In the genomic region with DNA sequence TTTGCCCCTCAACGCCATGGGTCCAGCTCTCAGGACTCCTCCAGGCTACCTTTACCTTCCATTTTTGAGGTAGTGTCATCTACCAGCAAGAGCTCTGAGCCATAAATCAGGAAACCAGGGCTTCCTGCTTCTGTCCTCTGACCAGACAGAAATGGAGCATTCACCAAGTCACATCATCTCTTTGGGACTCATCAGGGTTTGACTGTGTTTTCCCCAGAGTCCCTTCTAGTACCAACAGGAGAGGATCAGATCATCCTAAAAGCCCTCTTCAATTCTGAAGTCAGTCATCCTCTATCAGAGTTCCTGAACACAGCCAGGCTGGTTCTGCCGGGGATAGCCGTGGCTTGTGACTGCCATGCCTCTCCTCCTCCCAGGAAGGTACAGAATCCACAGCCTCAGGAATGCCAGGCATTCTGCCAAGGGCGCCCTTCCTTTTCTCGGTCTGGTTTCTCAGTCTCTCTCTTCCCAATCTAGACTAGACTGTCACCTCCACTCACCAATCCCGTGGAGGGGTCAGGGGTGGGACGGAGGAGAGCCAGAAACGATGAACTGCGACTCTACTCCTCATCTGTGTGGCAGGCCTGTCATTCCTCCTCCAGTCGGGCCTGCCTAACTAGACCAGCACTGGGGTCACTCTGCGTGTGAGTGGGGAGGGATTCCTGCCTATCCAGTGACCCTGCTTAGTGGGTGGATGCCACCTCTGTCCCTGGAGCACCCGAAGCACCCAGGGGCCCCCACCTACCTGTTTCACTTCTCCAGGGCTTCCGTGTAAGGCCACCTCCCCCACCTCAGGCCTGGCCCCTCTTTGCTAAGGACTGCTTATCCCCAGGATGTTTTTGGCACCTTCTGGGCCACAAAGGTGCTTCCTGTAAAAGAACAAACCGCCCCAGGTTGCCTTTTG, we compare ENCODE assay signal across 8 cellular contexts. TPM values are rescaled to one million over a fixed set of nuclear protein-coding genes. Genes with fewer than 3 reads are reported as not detected.
DNase-seq lines count a peak whose midpoint lies in the region; ATAC-seq, FAIRE-seq and TF ChIP-seq lines count a peak whose summit lies in the region.

No MANE protein-coding gene starts in this region.

- no peak overlapping the region for H3K4me3 Mint-ChIP-seq in mesothelial cell of epicardium

- H3K27me3 Mint-ChIP-seq in mesothelial cell of epicardium (ENCODE audit: low read depth), result no peaks in the 10 kb centered on the region

- H3K4me3 ChIP-seq in SJCRH30, result no peak overlapping the region

- no peak for TF ChIP-seq CTCF in mesothelial cell of epicardium (IDR thresholded peaks at IDR 0.05; ENCODE audit: unreplicated experiment)

- peak overlapping the region; percentile 92 for H3K27ac ChIP-seq in SJCRH30

- peak; percentile 22 for ATAC-seq in GM21723 (IDR thresholded peaks at IDR 0.05; ENCODE audit: unreplicated experiment)
- ATAC-seq in GM19452 (IDR thresholded peaks at IDR 0.05; ENCODE audit: unreplicated experiment), result no peak
- ATAC-seq in HG03139 (IDR thresholded peaks at IDR 0.05; ENCODE audit: unreplicated experiment), result no peak

- no peaks in the 10 kb centered on the region for H3K36me3 Mint-ChIP-seq in mesothelial cell of epicardium

- no peaks in the 10 kb centered on the region for H3K36me3 ChIP-seq in SJCRH30

- no peak for FAIRE-seq in urothelium cell line (lab: Jason Lieb, UNC)

- no peaks in the 10 kb centered on the region for H3K9me3 ChIP-seq in SJCRH30 (replicated peaks)

- peaks cover 21% of the 10 kb centered on the region; the same call in 1 of the 2 replicates for H3K4me1 ChIP-seq in SJCRH30

- H3K27ac Mint-ChIP-seq in mesothelial cell of epicardium, result peak overlapping the region; percentile 85

- H3K4me1 Mint-ChIP-seq in mesothelial cell of epicardium, result peaks cover 39% of the 10 kb centered on the region

- no peaks in the 10 kb centered on the region for H3K9me3 Mint-ChIP-seq in mesothelial cell of epicardium

- H3K27me3 ChIP-seq in SJCRH30, result no peaks in the 10 kb centered on the region

- DNase-seq in AG08396 (ENCODE audit: low spot score) (peak; percentile 36), SJCRH30 (peak; percentile 32), mesothelial cell of epicardium (ENCODE audit: low spot score in 2 of 2, unreplicated experiment in 2 of 2) (peak in 1 of 2 experiments; percentile 57), urothelium cell line (ENCODE audit: low spot score) (peak; percentile 46)
- DNase-seq in central memory CD4-positive, alpha-beta T cell, result peak; percentile 49

RNA-seq across cellular contexts. Expression of gene CCNL1, which starts 30.9 kb away (rescaled TPM):
- 91.2 and 112 TPM in 2 replicates for total RNA-seq in SJCRH30 (2014; rRNA removed; shearing (Covaris generic))
- total RNA-seq in mesothelial cell of epicardium, result 248 to 276 TPM (median 261 TPM) in 3 replicates
